ENCODE assay signal across 33 cellular contexts in genomic region chr11:20864628-20865027, GRCh38.
DNase-seq lines count a peak whose midpoint lies in the region; ATAC-seq, FAIRE-seq and TF ChIP-seq lines count a peak whose summit lies in the region.
"Had no signal": no experiment of that assay in that cellular context is flagged by ENCODE, and none has a peak within 500 bp of the region (broad histone marks: within the 10 kb centered on the region; RNA-seq: fewer than 3 reads in every experiment).

No MANE protein-coding gene starts in this region.

- no peak overlapping the region for H3K27ac Mint-ChIP-seq in activated T-helper 2 cell treated with anti-CD3 and anti-CD28 coated beads, Interferon-gamma antibody, Interleukin-2, Interleukin-4, amounts not matched to agents 10 μg/mL and 5 μg/mL and 100 μg/mL, durations not matched to agents 14 hours and 24 hours and 36 hours
- H3K27ac Mint-ChIP-seq: B cell; CD14-positive monocyte; CD4-positive, alpha-beta memory T cell; CD4-positive, alpha-beta T cell; CD4-positive, CD25-positive, alpha-beta regulatory T cell; CD8-positive, alpha-beta memory T cell; CD8-positive, alpha-beta T cell had no signal

- TF ChIP-seq EP300 in esophagus muscularis mucosa (IDR thresholded peaks at IDR 0.05) = no peak

- no peak overlapping the region for H3K27ac ChIP-seq in esophagus muscularis mucosa (replicated peaks in 1 of 4)
- H3K27ac ChIP-seq: 22Rv1; A549; BLaER1; BLaER1 treated with 17β-estradiol and CSF1 and Interleukin-3, amounts not matched to agents 10 nM and 100 nM; C4-2B had no signal

- intact Hi-C loops in esophagus muscularis mucosa (cut with DNase I) = no loop called here
- intact Hi-C loops in activated T-helper 2 cell treated with anti-CD3 and anti-CD28 coated beads, Interferon-gamma antibody, Interleukin-2, Interleukin-4, amounts not matched to agents 10 μg/mL and 5 μg/mL and 100 μg/mL, durations not matched to agents 14 hours and 24 hours and 36 hours (cut with micrococcal nuclease) = no loop called here

- no peaks in the 10 kb centered on the region for H3K9me3 ChIP-seq in esophagus muscularis mucosa
- H3K9me3 ChIP-seq: A549, BE2C, BLaER1, Caco-2 had no signal

- no peak overlapping the region for H3K4me3 ChIP-seq in bronchial epithelial cell (ENCODE audit: low read depth, low read length)
- H3K4me3 ChIP-seq in esophagus muscularis mucosa = no peak overlapping the region
- H3K4me3 ChIP-seq: A549; BLaER1; BLaER1 treated with 17β-estradiol and CSF1 and Interleukin-3, amounts not matched to agents 10 nM and 100 nM had no signal

- no peaks in the 10 kb centered on the region for H3K36me3 Mint-ChIP-seq in activated T-helper 2 cell treated with anti-CD3 and anti-CD28 coated beads, Interferon-gamma antibody, Interleukin-2, Interleukin-4, amounts not matched to agents 10 μg/mL and 5 μg/mL and 100 μg/mL, durations not matched to agents 14 hours and 24 hours and 36 hours (ENCODE audit: low read depth)
- H3K36me3 Mint-ChIP-seq: CD14-positive monocyte; CD4-positive, alpha-beta memory T cell; CD4-positive, CD25-positive, alpha-beta regulatory T cell; CD8-positive, alpha-beta memory T cell; CD8-positive, alpha-beta T cell had no signal

- no peaks in the 10 kb centered on the region for H3K4me1 ChIP-seq in esophagus muscularis mucosa
- H3K4me1 ChIP-seq: A549, BE2C, BLaER1, Caco-2 had no signal

- DNase-seq in bronchial epithelial cell (ENCODE audit: low read depth) (no peak), esophagus muscularis mucosa (ENCODE audit: extremely low spot score) (peak; percentile 89)
- DNase-seq in activated T-helper 2 cell treated with anti-CD3 and anti-CD28 coated beads, Interferon-gamma antibody, Interleukin-2, Interleukin-4, amounts not matched to agents 10 μg/mL and 5 μg/mL and 100 μg/mL, durations not matched to agents 14 hours and 24 hours and 36 hours (ENCODE audit: low spot score) = no peak
- DNase-seq: 8988T; ACHN; AML-193; BE2C; C1 segment of cervical spinal cord; Caco-2; Calu3; CD4-positive, alpha-beta memory T cell; CD4-positive, alpha-beta T cell; CD4-positive, CD25-positive, alpha-beta regulatory T cell; CD8-positive, alpha-beta memory T cell; CD8-positive, alpha-beta T cell; COR-L47; DMS 273 treated with DMSO at 0.1 percent for 48 hours; DMS153; DMS53; DMS79; DMS79 treated with DMSO at 0.1 percent for 48 hours; DND-41; EL had no signal

- H3K27me3 ChIP-seq in bronchial epithelial cell (ENCODE audit: control insufficient read depth, insufficient read depth, low read length) (no peaks in the 10 kb centered on the region), esophagus muscularis mucosa (no peaks in the 10 kb centered on the region)
- H3K27me3 ChIP-seq: BE2C; BLaER1; BLaER1 treated with 17β-estradiol and CSF1 and Interleukin-3, amounts not matched to agents 10 nM and 100 nM had no signal

- no peak for TF ChIP-seq CTCF in bronchial epithelial cell (IDR thresholded peaks at IDR 0.05; ENCODE audit: insufficient read depth, low read length, severe bottlenecking)
- no peak for TF ChIP-seq CTCF in esophagus muscularis mucosa (IDR thresholded peaks at IDR 0.05)

- H3K27me3 Mint-ChIP-seq in activated T-helper 2 cell treated with anti-CD3 and anti-CD28 coated beads, Interferon-gamma antibody, Interleukin-2, Interleukin-4, amounts not matched to agents 10 μg/mL and 5 μg/mL and 100 μg/mL, durations not matched to agents 14 hours and 24 hours and 36 hours (ENCODE audit: low read depth) = no peaks in the 10 kb centered on the region
- H3K27me3 Mint-ChIP-seq: B cell; CD4-positive, alpha-beta memory T cell; CD4-positive, alpha-beta T cell; CD4-positive, CD25-positive, alpha-beta regulatory T cell; CD8-positive, alpha-beta memory T cell had no signal

- H3K36me3 ChIP-seq in bronchial epithelial cell (ENCODE audit: control insufficient read depth, insufficient read depth, low read length) = no peaks in the 10 kb centered on the region
- H3K36me3 ChIP-seq in esophagus muscularis mucosa = no peaks in the 10 kb centered on the region
- H3K36me3 ChIP-seq: BE2C; BLaER1; BLaER1 treated with 17β-estradiol and CSF1 and Interleukin-3, amounts not matched to agents 10 nM and 100 nM had no signal

- FAIRE-seq in bronchial epithelial cell (lab: Jason Lieb, UNC) = peak; percentile 66
- FAIRE-seq: A204.1, A549, D721Med had no signal

- H3K9me3 Mint-ChIP-seq in activated T-helper 2 cell treated with anti-CD3 and anti-CD28 coated beads, Interferon-gamma antibody, Interleukin-2, Interleukin-4, amounts not matched to agents 10 μg/mL and 5 μg/mL and 100 μg/mL, durations not matched to agents 14 hours and 24 hours and 36 hours = no peaks in the 10 kb centered on the region
- H3K9me3 Mint-ChIP-seq: CD4-positive, alpha-beta T cell; CD8-positive, alpha-beta T cell had no signal

- ATAC-seq in GM21786 (IDR thresholded peaks at IDR 0.05; ENCODE audit: unreplicated experiment) = no peak
- ATAC-seq: A549; CD8-positive, alpha-beta T cell had no signal

- TF ChIP-seq POLR2A in esophagus muscularis mucosa (IDR thresholded peaks at IDR 0.05; ENCODE audit: low read depth) = no peak

- no peak overlapping the region for H3K4me3 Mint-ChIP-seq in activated T-helper 2 cell treated with anti-CD3 and anti-CD28 coated beads, Interferon-gamma antibody, Interleukin-2, Interleukin-4, amounts not matched to agents 10 μg/mL and 5 μg/mL and 100 μg/mL, durations not matched to agents 14 hours and 24 hours and 36 hours (ENCODE audit: low read depth)
- H3K4me3 Mint-ChIP-seq: B cell; CD14-positive monocyte; CD4-positive, alpha-beta memory T cell; CD4-positive, alpha-beta T cell; CD4-positive, CD25-positive, alpha-beta regulatory T cell; CD8-positive, alpha-beta memory T cell; CD8-positive, alpha-beta T cell had no signal

- no peaks in the 10 kb centered on the region for H3K4me1 Mint-ChIP-seq in activated T-helper 2 cell treated with anti-CD3 and anti-CD28 coated beads, Interferon-gamma antibody, Interleukin-2, Interleukin-4, amounts not matched to agents 10 μg/mL and 5 μg/mL and 100 μg/mL, durations not matched to agents 14 hours and 24 hours and 36 hours (ENCODE audit: low read depth)
- H3K4me1 Mint-ChIP-seq: B cell; CD14-positive monocyte; CD4-positive, alpha-beta memory T cell; CD4-positive, CD25-positive, alpha-beta regulatory T cell; CD8-positive, alpha-beta memory T cell had no signal
